ENCODE assay signal across 8 cellular contexts in genomic region chr9:132546148-132547051, GRCh38. TPM values are rescaled to one million over a fixed set of nuclear protein-coding genes. Genes with fewer than 3 reads are reported as not detected.
DNase-seq lines count a peak whose midpoint lies in the region; ATAC-seq and TF ChIP-seq lines count a peak whose summit lies in the region.

No MANE protein-coding gene starts in this region.

- H3K4me2 ChIP-seq in Karpas-422 (ENCODE audit: low read depth, low read length, poor library complexity, severe bottlenecking) = peak overlapping the region; percentile 78

- H2AFZ ChIP-seq in Karpas-422 (ENCODE audit: low read length) = peak overlapping the region; percentile 82

- peak overlapping the region; percentile 61 for H3K4me3 ChIP-seq in Karpas-422 (ENCODE audit: low read length)
- H3K4me3 ChIP-seq in iPS-11a (ENCODE audit: low read depth, low read length) = peak overlapping the region; percentile 6
- no peak overlapping the region for H3K4me3 ChIP-seq in uterus

- ATAC-seq in HG03354 (IDR thresholded peaks at IDR 0.05; ENCODE audit: poor library complexity, severe bottlenecking, unreplicated experiment) (no peak), GM18511 (IDR thresholded peaks at IDR 0.05; ENCODE audit: unreplicated experiment) (no peak), GM21786 (IDR thresholded peaks at IDR 0.05; ENCODE audit: unreplicated experiment) (no peak)

- no peak for TF ChIP-seq POLR2A in uterus (IDR thresholded peaks at IDR 0.05)

- H3K36me3 ChIP-seq in Karpas-422 (ENCODE audit: insufficient read depth, low read length) = no peaks in the 10 kb centered on the region
- H3K36me3 ChIP-seq in uterus = no peaks in the 10 kb centered on the region

- no peaks in the 10 kb centered on the region for H4K20me1 ChIP-seq in Karpas-422 (ENCODE audit: insufficient read depth, low read depth, low read length)

- intact Hi-C loops in uterus (cut with DNase I; ENCODE audit: low total_unique reads) = no loop called here

- TF ChIP-seq CTCF in VCaP (conservative IDR thresholded peaks at IDR 0.05) (peak; percentile 66), uterus (IDR thresholded peaks at IDR 0.05) (no peak)

- no peaks in the 10 kb centered on the region for H3K79me2 ChIP-seq in Karpas-422 (ENCODE audit: low read length)

- H3K27me3 ChIP-seq in Karpas-422 (ENCODE audit: low read length) = no peaks in the 10 kb centered on the region
- no peaks in the 10 kb centered on the region for H3K27me3 ChIP-seq in uterus

- H3K9ac ChIP-seq in Karpas-422 (ENCODE audit: low read length) = peak overlapping the region; percentile 62

- no peaks in the 10 kb centered on the region for H3K9me2 ChIP-seq in Karpas-422 (replicated peaks; ENCODE audit: insufficient read depth, low read length)

- H3K4me1 ChIP-seq in Karpas-422 (ENCODE audit: low read length) (peaks cover 47% of the 10 kb centered on the region), uterus (no peaks in the 10 kb centered on the region)

- DNase-seq in AG08396 (ENCODE audit: low spot score) (peak; percentile 54), Karpas-422 (peak; percentile 78), uterus (no peak)

- H3K9me3 ChIP-seq in Karpas-422 (ENCODE audit: low read length) (no peaks in the 10 kb centered on the region), uterus (no peaks in the 10 kb centered on the region)

- H3K27ac ChIP-seq in Karpas-422 (ENCODE audit: low read length) = peak overlapping the region; percentile 98
- H3K27ac ChIP-seq in VCaP = no peak overlapping the region
- no peak overlapping the region for H3K27ac ChIP-seq in uterus

RNA-seq across cellular contexts. Expression of gene BARHL1, which starts 36.0 kb away (rescaled TPM):
- not detected in 2 replicates for total RNA-seq in Karpas-422 (2014; rRNA removed; shearing (Covaris generic); ENCODE audit: low replicate concordance)
- not detected for total RNA-seq in uterus

Comparison
In these comparisons a context has a peak if more than half of its experiments do, and no peak if none do; other contexts are left out.
1. DNase-seq: peak in AG08396 (single experiment) and Karpas-422 (single experiment); none in uterus (0 of 2).
2. H3K4me3 ChIP-seq: peak in Karpas-422 (single experiment) and iPS-11a (single experiment); none in uterus (0 of 2).